17 cellular contexts compared by ENCODE assay signal in genomic region chr16:28932339-28933141, GRCh38. TPM values are rescaled to one million over a fixed set of nuclear protein-coding genes. Genes with fewer than 3 reads are reported as not detected.
DNase-seq lines count a peak whose midpoint lies in the region; ATAC-seq, FAIRE-seq and TF ChIP-seq lines count a peak whose summit lies in the region.
"Had no signal": no experiment of that assay in that cellular context is flagged by ENCODE, and none has a peak within 500 bp of the region (broad histone marks: within the 10 kb centered on the region; RNA-seq: fewer than 3 reads in every experiment).

No MANE protein-coding gene starts in this region.

- H4K20me1 ChIP-seq in HepG2 (ENCODE audit: insufficient read depth, low read length), result no peaks in the 10 kb centered on the region

- no peak overlapping the region for H3K4me3 Mint-ChIP-seq in WTC11
- H3K4me3 Mint-ChIP-seq in stimulated activated naive B cell treated with anti-CD40 and anti-IgM and Interleukin-4, amounts not matched to agents 10 μg/mL and 1 μg/mL and 100 μg/mL, for 72 hours, result peak overlapping the region; percentile 90 to 94
- H3K4me3 Mint-ChIP-seq: activated T-helper 17 cell treated with anti-CD3 and anti-CD28 coated beads, Interleukin-2, amount 50 U/mL, for 72 hours had no signal

- FAIRE-seq in HepG2 (lab: Jason Lieb, UNC), result no peak
- FAIRE-seq: A204.1, astrocyte had no signal

- TF ChIP-seq CTCF in HepG2 (CRISPR knock-in tag; IDR thresholded peaks at IDR 0.05) (no peak), right lobe of liver (IDR thresholded peaks at IDR 0.05) (no peak), WTC11 (IDR thresholded peaks at IDR 0.05) (no peak)

- TF ChIP-seq EP300 in HepG2 (IDR thresholded peaks at IDR 0.05; ENCODE audit: low read depth in 2 of 2, low read length in 2 of 2) (no peak), HepG2 (CRISPR knock-in tag; IDR thresholded peaks at IDR 0.05; ENCODE audit: borderline replicate concordance) (no peak)

- H3K27ac Mint-ChIP-seq in WTC11, result peak overlapping the region; percentile 76; the same call in 1 of the 2 replicates
- peak overlapping the region; percentile 96 for H3K27ac Mint-ChIP-seq in stimulated activated naive B cell treated with anti-CD40 and anti-IgM and Interleukin-4, amounts not matched to agents 10 μg/mL and 1 μg/mL and 100 μg/mL, for 72 hours
- H3K27ac Mint-ChIP-seq: activated T-helper 17 cell treated with anti-CD3 and anti-CD28 coated beads, Interleukin-2, amount 50 U/mL, for 72 hours had no signal

- no peak overlapping the region for H2AFZ ChIP-seq in HepG2 (ENCODE audit: low read length)

- peak overlapping the region; percentile 9; the same call in 1 of the 2 replicates for H3K4me2 ChIP-seq in HepG2 (ENCODE audit: low read depth, low read length)

- no peak for TF ChIP-seq POLR2A in HepG2 (IDR thresholded peaks at IDR 0.05; ENCODE audit: insufficient read depth in 1 of 2, low read depth in 2 of 2, low read length in 2 of 2)
- TF ChIP-seq POLR2A in right lobe of liver (IDR thresholded peaks at IDR 0.05), result no peak

- H3K4me1 ChIP-seq in HepG2 (ENCODE audit: insufficient read depth, low read length), result peaks cover 77% of the 10 kb centered on the region
- no peaks in the 10 kb centered on the region for H3K4me1 ChIP-seq in right lobe of liver

- H3K27me3 Mint-ChIP-seq in WTC11 (ENCODE audit: low read depth), result peaks cover 14% of the 10 kb centered on the region
- H3K27me3 Mint-ChIP-seq in stimulated activated naive B cell treated with anti-CD40 and anti-IgM and Interleukin-4, amounts not matched to agents 10 μg/mL and 1 μg/mL and 100 μg/mL, for 72 hours, result no peaks in the 10 kb centered on the region
- H3K27me3 Mint-ChIP-seq: activated T-helper 17 cell treated with anti-CD3 and anti-CD28 coated beads, Interleukin-2, amount 50 U/mL, for 72 hours had no signal

- H3K9me3 Mint-ChIP-seq in WTC11, result no peaks in the 10 kb centered on the region
- peaks cover 0 to 6% of the 10 kb centered on the region in 2 donors for H3K9me3 Mint-ChIP-seq in stimulated activated naive B cell treated with anti-CD40 and anti-IgM and Interleukin-4, amounts not matched to agents 10 μg/mL and 1 μg/mL and 100 μg/mL, for 72 hours
- H3K9me3 Mint-ChIP-seq: activated T-helper 17 cell treated with anti-CD3 and anti-CD28 coated beads, Interleukin-2, amount 50 U/mL, for 72 hours had no signal

- in situ Hi-C loops in HepG2 (cut with HindIII; ENCODE audit: extremely low pct_ligation_motif_present, low pct_unique_long_range_greater_than_20kb), result no loop called here

- no TSS peak for BruUV-seq in HepG2 (replicated peaks; lab: Mats Ljungman, UMichigan)

- H3K4me3 ChIP-seq in HepG2 (replicated peaks in 1 of 3; ENCODE audit: insufficient read depth in 1 of 3, low read depth in 2 of 3, low read length in 3 of 3) (no peak overlapping the region), right lobe of liver (no peak overlapping the region)
- H3K4me3 ChIP-seq: coronary artery, esophagus squamous epithelium, heart right ventricle had no signal

- H3K79me2 ChIP-seq in HepG2 (ENCODE audit: insufficient read depth, low read length), result no peaks in the 10 kb centered on the region

- no peaks in the 10 kb centered on the region for H3K9me3 ChIP-seq in HepG2 (ENCODE audit: low read length)
- H3K9me3 ChIP-seq in right lobe of liver, result no peaks in the 10 kb centered on the region
- H3K9me3 ChIP-seq: esophagus squamous epithelium, heart right ventricle had no signal

- no peak for ATAC-seq in HepG2
- no peak for ATAC-seq in right lobe of liver
- no peak for ATAC-seq in WTC11
- ATAC-seq in stimulated activated naive B cell treated with anti-CD40 and anti-IgM and Interleukin-4, amounts not matched to agents 10 μg/mL and 1 μg/mL and 100 μg/mL, for 72 hours (replicated peaks), result no peak
- ATAC-seq: activated T-helper 17 cell treated with anti-CD3 and anti-CD28 coated beads, Interleukin-2, amount 50 U/mL, for 72 hours; heart right ventricle had no signal

- TF ChIP-seq RAD21 in HepG2 (CRISPR knock-in tag; IDR thresholded peaks at IDR 0.05), result no peak

- no peaks in the 10 kb centered on the region for H3K36me3 ChIP-seq in HepG2 (replicated peaks in 1 of 2; ENCODE audit: control insufficient read depth in 1 of 2, insufficient read depth in 2 of 2, low read length in 2 of 2)
- H3K36me3 ChIP-seq in right lobe of liver, result no peaks in the 10 kb centered on the region
- H3K36me3 ChIP-seq: esophagus squamous epithelium, heart right ventricle had no signal

- 49% methylated on average over 20 of the region's 20 CpGs for WGBS in HepG2 (ENCODE audit: low lambda C conversion rate)
- 59% methylated on average over 8 of the region's 20 CpGs for WGBS in right lobe of liver (ENCODE audit: insufficient coverage, low coverage, low lambda C conversion rate, missing lambda C conversion rate)

- peaks cover 8% of the 10 kb centered on the region for H3K4me1 Mint-ChIP-seq in WTC11
- peaks cover 37 to 80% of the 10 kb centered on the region in 2 donors for H3K4me1 Mint-ChIP-seq in stimulated activated naive B cell treated with anti-CD40 and anti-IgM and Interleukin-4, amounts not matched to agents 10 μg/mL and 1 μg/mL and 100 μg/mL, for 72 hours

- no peaks in the 10 kb centered on the region for H3K36me3 Mint-ChIP-seq in WTC11
- H3K36me3 Mint-ChIP-seq in stimulated activated naive B cell treated with anti-CD40 and anti-IgM and Interleukin-4, amounts not matched to agents 10 μg/mL and 1 μg/mL and 100 μg/mL, for 72 hours, result peaks cover 35 to 41% of the 10 kb centered on the region in 2 donors

- CTCF ChIA-PET in HepG2 (lab: Yijun Ruan, JAX; ENCODE audit: low intra/inter-chr PET ratio, low total read pairs) (no interaction called here), WTC11 (lab: Charles Lee) (interaction anchor here (0.6 to 1.7 kb wide), 4 partner anchors 8 to 21 kb away, joined by 3 to 10 read pairs (median 4); partner anchors contain the start of gene RABEP2)

- POLR2A ChIA-PET in HepG2 (lab: Yijun Ruan, JAX) (interaction anchor here (0.7 to 0.8 kb wide), 2 partner anchors 68 to 69 kb away, joined by 3 read pairs; no protein-coding TSS in a partner anchor), WTC11 (lab: Charles Lee) (interaction anchor here (0.5 kb wide), 1 partner anchor 9 kb away, joined by 4 read pairs; no protein-coding TSS in a partner anchor)

- H3K27ac ChIP-seq in HepG2 (ENCODE audit: extremely low read length, insufficient read depth, low read length) (no peak overlapping the region), right lobe of liver (no peak overlapping the region)
- H3K27ac ChIP-seq: coronary artery, esophagus squamous epithelium, heart right ventricle had no signal

- DNase-seq in HepG2 (ENCODE audit: low spot score) (no peak), right lobe of liver (no peak), WTC11 (ENCODE audit: low spot score) (no peak), NCI-H2029 (lab: John Stamatoyannopoulos, UW) (no peak)
- no peak for DNase-seq in stimulated activated naive B cell treated with anti-CD40 and anti-IgM and Interleukin-4, amounts not matched to agents 10 μg/mL and 1 μg/mL and 100 μg/mL, for 72 hours
- DNase-seq in activated CD4-positive, CD25-positive, alpha-beta regulatory T cell (lab: John Stamatoyannopoulos, UW), result no peak
- DNase-seq: activated CD4-positive, alpha-beta T cell treated with anti-CD3 and anti-CD28 coated beads, Interleukin-2, amount 50 U/mL, for 1 hour; esophagus squamous epithelium; heart right ventricle; KBM-7; NCI-H526 treated with DMSO at 0.1 percent for 48 hours had no signal

- intact Hi-C loops in HepG2 (cut with micrococcal nuclease; ENCODE audit: unreplicated experiment) (no loop called here), right lobe of liver (cut with DNase I) (loop anchor here in 1 of 2 donors (10.0 kb wide), 1 partner anchor 118 kb away; no protein-coding TSS in a partner anchor)

- H3K27me3 ChIP-seq in HepG2 (ENCODE audit: control insufficient read depth in 1 of 2, insufficient read depth in 2 of 2, low read length in 2 of 2) (no peaks in the 10 kb centered on the region), right lobe of liver (no peaks in the 10 kb centered on the region)
- H3K27me3 ChIP-seq: esophagus squamous epithelium had no signal

- H3K9ac ChIP-seq in HepG2 (ENCODE audit: insufficient read depth, low read depth, low read length), result no peak overlapping the region

RNA-seq across cellular contexts. Expression of gene CD19, which starts 0.8 kb away (rescaled TPM):
- total RNA-seq in HepG2 (2016; rRNA removed; fragmentation: Illumina TruSeq; extraction: Trizol), result 0.48 and 0.55 TPM in 2 replicates
- total RNA-seq in HepG2 (2016; cell fraction: cytosol; rRNA removed; fragmentation: Illumina TruSeq; extraction: Trizol; ENCODE audit: low read depth), result 0.26 TPM in 1 of 2 replicates, not detected in the other
- total RNA-seq in HepG2 (2016; cell fraction: insoluble cytoplasmic fraction; rRNA removed; fragmentation: Illumina TruSeq; extraction: Trizol), result 0.34 and 0.37 TPM in 2 replicates
- total RNA-seq in HepG2 (2016; cell fraction: membrane; rRNA removed; fragmentation: Illumina TruSeq; extraction: Trizol), result 0.24 TPM in 1 of 2 replicates, not detected in the other
- not detected in 2 replicates for total RNA-seq in HepG2 (2016; cell fraction: nucleus; rRNA removed; fragmentation: Illumina TruSeq; extraction: Trizol)
- 1.1 and 1.2 TPM in 2 replicates for polyA plus RNA-seq in HepG2 (2011; rRNA removed)
- polyA plus RNA-seq in HepG2 (2011; cell fraction: cytosol; rRNA removed), result 0.92 and 2.2 TPM in 2 replicates
- polyA plus RNA-seq in HepG2 (2011; cell fraction: nucleus; rRNA removed), result 2.1 and 2.5 TPM in 2 replicates
- 1.6 and 2.5 TPM in 2 replicates for polyA plus RNA-seq in HepG2 (2012)
- polyA plus RNA-seq in HepG2 (2016; cell fraction: cytosol; fragmentation: Illumina TruSeq; extraction: Trizol; ENCODE audit: low read depth), result 0.05 and 0.07 TPM in 2 replicates
- polyA plus RNA-seq in HepG2 (2016; cell fraction: insoluble cytoplasmic fraction; fragmentation: Illumina TruSeq; extraction: Trizol; ENCODE audit: low read depth), result 0.64 and 0.67 TPM in 2 replicates
- 0.10 TPM in 1 of 2 replicates, not detected in the other for polyA plus RNA-seq in HepG2 (2016; cell fraction: membrane; fragmentation: Illumina TruSeq; extraction: Trizol; ENCODE audit: low read depth)
- 0.32 and 0.45 TPM in 2 replicates for polyA plus RNA-seq in HepG2 (2016; cell fraction: nucleus; fragmentation: Illumina TruSeq; extraction: Trizol; ENCODE audit: insufficient read depth, low read depth)
- polyA minus RNA-seq in HepG2 (2011; rRNA and poly(A)+ RNA removed; ENCODE audit: low replicate concordance), result 0.07 and 1.0 TPM in 2 replicates
- polyA minus RNA-seq in HepG2 (2011; cell fraction: cytosol; rRNA and poly(A)+ RNA removed), result not detected in 2 replicates
- polyA minus RNA-seq in HepG2 (2011; cell fraction: nucleus; rRNA and poly(A)+ RNA removed), result 0.39 and 0.75 TPM in 2 replicates
- total RNA-seq in right lobe of liver, result under 1 TPM in 1 of 6 experiments, not detected in 5; 0.10 TPM
- 0.90 to 2.5 TPM (median 2.5 TPM) in 3 replicates for total RNA-seq in WTC11 (2021)
- total RNA-seq: astrocyte; kidney epithelial cell; T-helper 2 cell treated with Interferon-gamma antibody and Interleukin-4, amounts not matched to agents 100 ng/mL and 5 ng/mL, for 36 hours had no signal

RNA-seq across cellular contexts. Expression of gene RABEP2, which starts 7.5 kb away (rescaled TPM):
- total RNA-seq in HepG2 (2016; rRNA removed; fragmentation: Illumina TruSeq; extraction: Trizol), result 16.1 and 18.4 TPM in 2 replicates
- 2.9 and 3.6 TPM in 2 replicates for total RNA-seq in HepG2 (2016; cell fraction: cytosol; rRNA removed; fragmentation: Illumina TruSeq; extraction: Trizol; ENCODE audit: low read depth)
- total RNA-seq in HepG2 (2016; cell fraction: insoluble cytoplasmic fraction; rRNA removed; fragmentation: Illumina TruSeq; extraction: Trizol), result 13.9 and 19.6 TPM in 2 replicates
- 7.5 and 8.4 TPM in 2 replicates for total RNA-seq in HepG2 (2016; cell fraction: membrane; rRNA removed; fragmentation: Illumina TruSeq; extraction: Trizol)
- total RNA-seq in HepG2 (2016; cell fraction: nucleus; rRNA removed; fragmentation: Illumina TruSeq; extraction: Trizol), result 10.2 and 11.4 TPM in 2 replicates
- 10.8 and 12.4 TPM in 2 replicates for polyA plus RNA-seq in HepG2 (2011; rRNA removed)
- polyA plus RNA-seq in HepG2 (2011; cell fraction: cytosol; rRNA removed), result 8.5 and 13.3 TPM in 2 replicates
- polyA plus RNA-seq in HepG2 (2011; cell fraction: nucleus; rRNA removed), result 28.2 and 32.3 TPM in 2 replicates
- 5.7 and 7.3 TPM in 2 replicates for polyA plus RNA-seq in HepG2 (2012)
- 1.9 and 2.8 TPM in 2 replicates for polyA plus RNA-seq in HepG2 (2016; cell fraction: cytosol; fragmentation: Illumina TruSeq; extraction: Trizol; ENCODE audit: low read depth)
- polyA plus RNA-seq in HepG2 (2016; cell fraction: insoluble cytoplasmic fraction; fragmentation: Illumina TruSeq; extraction: Trizol; ENCODE audit: low read depth), result 9.8 and 12.4 TPM in 2 replicates
- polyA plus RNA-seq in HepG2 (2016; cell fraction: membrane; fragmentation: Illumina TruSeq; extraction: Trizol; ENCODE audit: low read depth), result 4.5 and 4.9 TPM in 2 replicates
- 17.2 and 17.9 TPM in 2 replicates for polyA plus RNA-seq in HepG2 (2016; cell fraction: nucleus; fragmentation: Illumina TruSeq; extraction: Trizol; ENCODE audit: insufficient read depth, low read depth)
- polyA minus RNA-seq in HepG2 (2011; rRNA and poly(A)+ RNA removed; ENCODE audit: low replicate concordance), result 5.5 and 7.5 TPM in 2 replicates
- 5.5 and 7.4 TPM in 2 replicates for polyA minus RNA-seq in HepG2 (2011; cell fraction: cytosol; rRNA and poly(A)+ RNA removed)
- 6.2 and 7.5 TPM in 2 replicates for polyA minus RNA-seq in HepG2 (2011; cell fraction: nucleus; rRNA and poly(A)+ RNA removed)
- 10 to 100 TPM in 2 of 6 experiments, 1 to 10 TPM in 4; 5.0 to 21.0 (median 9.1) TPM for total RNA-seq in right lobe of liver
- total RNA-seq in WTC11 (2021), result 16.5 to 24.0 TPM (median 22.6 TPM) in 3 replicates

RNA-seq across cellular contexts. Expression of gene NFATC2IP, which starts 18.2 kb away (rescaled TPM):
- total RNA-seq in HepG2 (2016; rRNA removed; fragmentation: Illumina TruSeq; extraction: Trizol) (18.2 and 32.1 TPM in 2 replicates), right lobe of liver (10 to 100 TPM; 10.3 to 16.5 (median 13.1) TPM), WTC11 (2021) (60.7 to 66.6 TPM (median 64.0 TPM) in 3 replicates)
- total RNA-seq in HepG2 (2016; cell fraction: cytosol; rRNA removed; fragmentation: Illumina TruSeq; extraction: Trizol; ENCODE audit: low read depth), result 8.8 and 9.0 TPM in 2 replicates
- total RNA-seq in HepG2 (2016; cell fraction: insoluble cytoplasmic fraction; rRNA removed; fragmentation: Illumina TruSeq; extraction: Trizol), result 16.5 and 31.5 TPM in 2 replicates
- total RNA-seq in HepG2 (2016; cell fraction: membrane; rRNA removed; fragmentation: Illumina TruSeq; extraction: Trizol), result 13.0 and 14.4 TPM in 2 replicates
- total RNA-seq in HepG2 (2016; cell fraction: nucleus; rRNA removed; fragmentation: Illumina TruSeq; extraction: Trizol), result 39.2 and 44.2 TPM in 2 replicates
- polyA plus RNA-seq in HepG2 (2011; rRNA removed), result 46.6 and 48.5 TPM in 2 replicates
- 17.8 and 17.9 TPM in 2 replicates for polyA plus RNA-seq in HepG2 (2011; cell fraction: cytosol; rRNA removed)
- 95.6 and 102 TPM in 2 replicates for polyA plus RNA-seq in HepG2 (2011; cell fraction: nucleus; rRNA removed)
- 21.4 and 26.1 TPM in 2 replicates for polyA plus RNA-seq in HepG2 (2012)
- 2.0 and 2.2 TPM in 2 replicates for polyA plus RNA-seq in HepG2 (2016; cell fraction: cytosol; fragmentation: Illumina TruSeq; extraction: Trizol; ENCODE audit: low read depth)
- 17.1 and 18.6 TPM in 2 replicates for polyA plus RNA-seq in HepG2 (2016; cell fraction: insoluble cytoplasmic fraction; fragmentation: Illumina TruSeq; extraction: Trizol; ENCODE audit: low read depth)
- polyA plus RNA-seq in HepG2 (2016; cell fraction: membrane; fragmentation: Illumina TruSeq; extraction: Trizol; ENCODE audit: low read depth), result 5.0 and 5.5 TPM in 2 replicates
- 172 and 177 TPM in 2 replicates for polyA plus RNA-seq in HepG2 (2016; cell fraction: nucleus; fragmentation: Illumina TruSeq; extraction: Trizol; ENCODE audit: insufficient read depth, low read depth)
- 44.3 and 90.2 TPM in 2 replicates for polyA minus RNA-seq in HepG2 (2011; rRNA and poly(A)+ RNA removed; ENCODE audit: low replicate concordance)
- 8.3 and 8.6 TPM in 2 replicates for polyA minus RNA-seq in HepG2 (2011; cell fraction: cytosol; rRNA and poly(A)+ RNA removed)
- 49.6 and 61.2 TPM in 2 replicates for polyA minus RNA-seq in HepG2 (2011; cell fraction: nucleus; rRNA and poly(A)+ RNA removed)

RNA-seq across cellular contexts. Expression of gene SPNS1, which starts 42.0 kb away (rescaled TPM):
- total RNA-seq in HepG2 (2016; rRNA removed; fragmentation: Illumina TruSeq; extraction: Trizol), result 18.3 and 38.8 TPM in 2 replicates
- total RNA-seq in HepG2 (2016; cell fraction: cytosol; rRNA removed; fragmentation: Illumina TruSeq; extraction: Trizol; ENCODE audit: low read depth), result 13.0 and 15.9 TPM in 2 replicates
- total RNA-seq in HepG2 (2016; cell fraction: insoluble cytoplasmic fraction; rRNA removed; fragmentation: Illumina TruSeq; extraction: Trizol), result 17.8 and 38.0 TPM in 2 replicates
- 23.6 and 31.2 TPM in 2 replicates for total RNA-seq in HepG2 (2016; cell fraction: membrane; rRNA removed; fragmentation: Illumina TruSeq; extraction: Trizol)
- total RNA-seq in HepG2 (2016; cell fraction: nucleus; rRNA removed; fragmentation: Illumina TruSeq; extraction: Trizol), result 30.5 and 35.2 TPM in 2 replicates
- polyA plus RNA-seq in HepG2 (2011; rRNA removed), result 24.3 and 25.6 TPM in 2 replicates
- 25.3 and 36.6 TPM in 2 replicates for polyA plus RNA-seq in HepG2 (2011; cell fraction: cytosol; rRNA removed)
- polyA plus RNA-seq in HepG2 (2011; cell fraction: nucleus; rRNA removed), result 80.6 and 105 TPM in 2 replicates
- polyA plus RNA-seq in HepG2 (2012), result 25.8 and 30.2 TPM in 2 replicates
- polyA plus RNA-seq in HepG2 (2016; cell fraction: cytosol; fragmentation: Illumina TruSeq; extraction: Trizol; ENCODE audit: low read depth), result 16.4 and 19.8 TPM in 2 replicates
- polyA plus RNA-seq in HepG2 (2016; cell fraction: insoluble cytoplasmic fraction; fragmentation: Illumina TruSeq; extraction: Trizol; ENCODE audit: low read depth), result 25.1 and 26.7 TPM in 2 replicates
- 23.9 and 29.7 TPM in 2 replicates for polyA plus RNA-seq in HepG2 (2016; cell fraction: membrane; fragmentation: Illumina TruSeq; extraction: Trizol; ENCODE audit: low read depth)
- polyA plus RNA-seq in HepG2 (2016; cell fraction: nucleus; fragmentation: Illumina TruSeq; extraction: Trizol; ENCODE audit: insufficient read depth, low read depth), result 75.3 and 81.1 TPM in 2 replicates
- 60.3 and 75.2 TPM in 2 replicates for polyA minus RNA-seq in HepG2 (2011; rRNA and poly(A)+ RNA removed; ENCODE audit: low replicate concordance)
- 27.4 and 28.1 TPM in 2 replicates for polyA minus RNA-seq in HepG2 (2011; cell fraction: cytosol; rRNA and poly(A)+ RNA removed)
- 11.1 and 11.8 TPM in 2 replicates for polyA minus RNA-seq in HepG2 (2011; cell fraction: nucleus; rRNA and poly(A)+ RNA removed)
- total RNA-seq in right lobe of liver, result 10 to 100 TPM; 13.7 to 21.2 (median 17.7) TPM
- 52.4 to 64.4 TPM (median 54.0 TPM) in 3 replicates for total RNA-seq in WTC11 (2021)

RNA-seq across cellular contexts. Expression of gene LAT, which starts 52.3 kb away (rescaled TPM):
- 0.28 and 2.0 TPM in 2 replicates for total RNA-seq in HepG2 (2016; rRNA removed; fragmentation: Illumina TruSeq; extraction: Trizol)
- total RNA-seq in HepG2 (2016; cell fraction: cytosol; rRNA removed; fragmentation: Illumina TruSeq; extraction: Trizol; ENCODE audit: low read depth), result 0.71 and 1.1 TPM in 2 replicates
- 0.19 and 2.0 TPM in 2 replicates for total RNA-seq in HepG2 (2016; cell fraction: insoluble cytoplasmic fraction; rRNA removed; fragmentation: Illumina TruSeq; extraction: Trizol)
- total RNA-seq in HepG2 (2016; cell fraction: membrane; rRNA removed; fragmentation: Illumina TruSeq; extraction: Trizol), result 1.5 and 1.8 TPM in 2 replicates
- 2.0 and 3.6 TPM in 2 replicates for total RNA-seq in HepG2 (2016; cell fraction: nucleus; rRNA removed; fragmentation: Illumina TruSeq; extraction: Trizol)
- 3.0 and 4.3 TPM in 2 replicates for polyA plus RNA-seq in HepG2 (2011; rRNA removed)
- polyA plus RNA-seq in HepG2 (2011; cell fraction: cytosol; rRNA removed), result 1.2 and 1.3 TPM in 2 replicates
- polyA plus RNA-seq in HepG2 (2011; cell fraction: nucleus; rRNA removed), result 42.2 and 55.6 TPM in 2 replicates
- polyA plus RNA-seq in HepG2 (2012), result 2.4 and 3.0 TPM in 2 replicates
- 1.5 and 2.0 TPM in 2 replicates for polyA plus RNA-seq in HepG2 (2016; cell fraction: cytosol; fragmentation: Illumina TruSeq; extraction: Trizol; ENCODE audit: low read depth)
- 0.61 and 1.5 TPM in 2 replicates for polyA plus RNA-seq in HepG2 (2016; cell fraction: insoluble cytoplasmic fraction; fragmentation: Illumina TruSeq; extraction: Trizol; ENCODE audit: low read depth)
- polyA plus RNA-seq in HepG2 (2016; cell fraction: membrane; fragmentation: Illumina TruSeq; extraction: Trizol; ENCODE audit: low read depth), result 0.76 and 1.3 TPM in 2 replicates
- 21.1 and 21.3 TPM in 2 replicates for polyA plus RNA-seq in HepG2 (2016; cell fraction: nucleus; fragmentation: Illumina TruSeq; extraction: Trizol; ENCODE audit: insufficient read depth, low read depth)
- 0.65 and 2.3 TPM in 2 replicates for polyA minus RNA-seq in HepG2 (2011; rRNA and poly(A)+ RNA removed; ENCODE audit: low replicate concordance)
- not detected in 2 replicates for polyA minus RNA-seq in HepG2 (2011; cell fraction: cytosol; rRNA and poly(A)+ RNA removed)
- polyA minus RNA-seq in HepG2 (2011; cell fraction: nucleus; rRNA and poly(A)+ RNA removed), result 3.9 and 4.8 TPM in 2 replicates
- 1 to 10 TPM; 1.8 to 5.2 (median 3.1) TPM for total RNA-seq in right lobe of liver
- total RNA-seq in WTC11 (2021), result 2.0 to 5.6 TPM (median 3.5 TPM) in 3 replicates
